ENCODE assay signal across 8 cellular contexts in the genomic region with DNA sequence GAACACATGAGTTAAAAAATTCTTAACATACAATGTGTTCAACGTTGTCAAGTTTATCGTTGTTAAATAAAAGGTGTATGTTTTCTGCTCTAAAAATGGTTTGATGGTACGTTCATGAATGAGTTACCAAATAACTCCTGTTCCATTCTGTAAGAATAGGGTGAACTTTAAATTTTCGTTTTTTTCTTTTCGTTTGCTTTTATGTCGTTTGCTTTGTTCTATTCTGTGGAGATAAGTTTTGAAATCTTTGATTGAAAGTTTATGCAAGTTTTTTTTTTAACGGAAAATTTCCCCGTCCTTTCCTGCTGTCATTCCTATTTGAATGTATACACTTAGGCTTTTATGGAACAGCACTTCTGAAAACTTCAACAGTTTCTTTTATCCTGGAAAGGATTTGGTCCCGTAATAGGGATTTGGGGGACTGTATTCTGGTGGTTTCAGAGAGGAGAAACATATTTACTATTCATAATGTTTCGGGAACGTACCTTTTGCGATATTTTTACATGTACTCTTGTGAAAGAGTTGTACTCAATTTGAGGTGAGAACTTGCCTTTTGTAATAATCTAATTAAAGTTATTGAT. TPM values are rescaled to one million over a fixed set of nuclear protein-coding genes. Genes with fewer than 3 reads are reported as not detected.
DNase-seq lines count a peak whose midpoint lies in the region; ATAC-seq, FAIRE-seq and TF ChIP-seq lines count a peak whose summit lies in the region.

No MANE protein-coding gene starts in this region.

- H3K9ac ChIP-seq in HUES48 (ENCODE audit: low read depth, low read length): peak overlapping the region; percentile 52

- no peak for TF ChIP-seq POLR2A in A549 (IDR thresholded peaks at IDR 0.05; ENCODE audit: low read length)

- CTCF ChIA-PET in A549 (lab: Yijun Ruan, JAX): no interaction called here

- ATAC-seq in A549 (no peak), mucosa of descending colon (no peak)

- TF ChIP-seq CTCF in A549 (IDR thresholded peaks at IDR 0.05): no peak
- no peak for TF ChIP-seq CTCF in bronchial epithelial cell (IDR thresholded peaks at IDR 0.05; ENCODE audit: insufficient read depth, low read length, severe bottlenecking)
- TF ChIP-seq CTCF in mucosa of descending colon (IDR thresholded peaks at IDR 0.05): no peak

- WGBS in A549 (ENCODE audit: missing lambda C conversion rate): 2% methylated on average over 12 of the region's 12 CpGs

- H3K27me3 ChIP-seq in HUES48 (ENCODE audit: control insufficient read depth, insufficient read depth, low read length): no peaks in the 10 kb centered on the region
- no peaks in the 10 kb centered on the region for H3K27me3 ChIP-seq in bronchial epithelial cell (ENCODE audit: control insufficient read depth, insufficient read depth, low read length)

- peak overlapping the region in 1 of 2 experiments; percentile 23; a peak in 2 of 6 replicates for H3K27ac ChIP-seq in A549
- H3K27ac ChIP-seq in HUES48 (ENCODE audit: low read depth, low read length): peak overlapping the region; percentile 99

- TF ChIP-seq EP300 in A549 (IDR thresholded peaks at IDR 0.05): no peak

- TF ChIP-seq RAD21 in A549 (conservative IDR thresholded peaks at IDR 0.05 in 1 of 2, IDR thresholded peaks at IDR 0.05 in 1 of 2): no peak

- H3K36me3 ChIP-seq in HUES48 (ENCODE audit: control insufficient read depth, insufficient read depth, low read length) (peaks cover 8% of the 10 kb centered on the region), bronchial epithelial cell (ENCODE audit: control insufficient read depth, insufficient read depth, low read length) (no peaks in the 10 kb centered on the region), mucosa of descending colon (ENCODE audit: low read depth) (no peaks in the 10 kb centered on the region)

- DNase-seq in A549 (ENCODE audit: low read depth in 1 of 2, low spot score in 1 of 2) (no peak), bronchial epithelial cell (ENCODE audit: low read depth) (no peak), mucosa of descending colon (no peak), kidney glomerular epithelial cell (lab: John Stamatoyannopoulos, UW) (no peak), NCI-H1092 treated with DMSO at 0.1 percent for 48 hours (lab: John Stamatoyannopoulos, UW) (no peak), frontal cortex (ENCODE audit: low spot score in 2 of 2) (no peak)
- no peak for DNase-seq in activated effector memory CD4-positive, alpha-beta T cell treated with anti-CD3 and anti-CD28 coated beads, Interleukin-2, amount 50 U/mL, for 16 hours

- peak overlapping the region; percentile 65 for H3K4me2 ChIP-seq in A549

- POLR2A ChIA-PET in A549 (lab: Yijun Ruan, JAX): no interaction called here

- H3K4me1 ChIP-seq in A549: peaks cover 26% of the 10 kb centered on the region; the same call in 2 of the 3 replicates
- H3K4me1 ChIP-seq in HUES48 (ENCODE audit: control insufficient read depth, insufficient read depth, low read length): peaks cover 17% of the 10 kb centered on the region; the same call in 1 of the 2 replicates
- peaks cover 29% of the 10 kb centered on the region for H3K4me1 ChIP-seq in mucosa of descending colon (ENCODE audit: low read depth)

- intact Hi-C loops in mucosa of descending colon (cut with DNase I, micrococcal nuclease): no loop called here

- no peak for FAIRE-seq in A549 (lab: Jason Lieb, UNC)
- no peak for FAIRE-seq in bronchial epithelial cell (lab: Jason Lieb, UNC)
- FAIRE-seq in frontal cortex (lab: Jason Lieb, UNC): no peak

- H3K9me3 ChIP-seq in A549: no peaks in the 10 kb centered on the region
- no peaks in the 10 kb centered on the region for H3K9me3 ChIP-seq in HUES48 (ENCODE audit: control insufficient read depth, insufficient read depth, low read length)
- H3K9me3 ChIP-seq in mucosa of descending colon: no peaks in the 10 kb centered on the region

- H3K4me3 ChIP-seq in A549: peak overlapping the region; percentile 86
- peak overlapping the region; percentile 92 for H3K4me3 ChIP-seq in HUES48 (ENCODE audit: low read depth, low read length)
- H3K4me3 ChIP-seq in bronchial epithelial cell (ENCODE audit: low read depth, low read length): peak overlapping the region; percentile 96
- H3K4me3 ChIP-seq in mucosa of descending colon: peak overlapping the region; percentile 88

TF ChIP-seq in A549, 52 proteins besides CTCF, POLR2A, EP300 and RAD21:
- TF ChIP-seq POLR2AphosphoS2 (conservative IDR thresholded peaks at IDR 0.05; ENCODE audit: low read length) (no peak), MAFK (IDR thresholded peaks at IDR 0.05; ENCODE audit: partially characterized antibody) (no peak)

RNA-seq across cellular contexts. Expression of a gene that starts 1.7 kb away (rescaled TPM):
- polyA plus RNA-seq in A549 (2011; rRNA removed) (30.8 and 39.8 TPM in 2 replicates), A549 (2017; fragmentation: RNase III; extraction: RNeasy Plus Mini Kit Qiagen cat#74134 plus additional on column Dnase treatment) (20.9 to 22.5 TPM (median 22.0 TPM) in 3 replicates)
- 7.7 and 9.2 TPM in 2 replicates for polyA plus RNA-seq in A549 (2012; cell fraction: cytosol; rRNA removed)
- 2.4 and 3.8 TPM in 2 replicates for polyA plus RNA-seq in A549 (2012; cell fraction: nucleus; rRNA removed)
- polyA minus RNA-seq in A549 (2011; rRNA and poly(A)+ RNA removed): 22.3 and 27.7 TPM in 2 replicates
- total RNA-seq in bronchial epithelial cell (52.4 and 64.8 TPM in 2 replicates), mucosa of descending colon (10 to 100 TPM; 45.1 to 50.3 (median 47.4) TPM), frontal cortex (22.4 TPM)
